ENCODE assay signal across 20 cellular contexts in genomic region chr4:38109896-38110295, GRCh38.
DNase-seq lines count a peak whose midpoint lies in the region; ATAC-seq and TF ChIP-seq lines count a peak whose summit lies in the region.
"Had no signal": no experiment of that assay in that cellular context is flagged by ENCODE, and none has a peak within 500 bp of the region (broad histone marks: within the 10 kb centered on the region; RNA-seq: fewer than 3 reads in every experiment).

No MANE protein-coding gene starts in this region.

- H3K4me1 Mint-ChIP-seq in activated CD4-positive, alpha-beta T cell treated with anti-CD3 and anti-CD28 coated beads, Interleukin-2, amount 10 ng/mL, durations not matched to agents 7 days and 5 days, result peaks cover 23% of the 10 kb centered on the region
- peaks cover 3% of the 10 kb centered on the region for H3K4me1 Mint-ChIP-seq in activated CD4-positive, alpha-beta T cell treated with anti-CD3 and anti-CD28 coated beads for 36 hours
- H3K4me1 Mint-ChIP-seq in type B pancreatic cell (ENCODE audit: unreplicated experiment), result peaks cover 60% of the 10 kb centered on the region

- H3K36me3 Mint-ChIP-seq in activated CD4-positive, alpha-beta T cell treated with anti-CD3 and anti-CD28 coated beads, Interleukin-2, amount 10 ng/mL, durations not matched to agents 7 days and 5 days (ENCODE audit: low read depth), result peaks cover 53% of the 10 kb centered on the region
- peaks cover 11% of the 10 kb centered on the region for H3K36me3 Mint-ChIP-seq in activated CD4-positive, alpha-beta T cell treated with anti-CD3 and anti-CD28 coated beads for 36 hours (ENCODE audit: low read depth)
- peaks cover 42% of the 10 kb centered on the region for H3K36me3 Mint-ChIP-seq in type B pancreatic cell

- intact Hi-C loops in activated CD4-positive, alpha-beta T cell treated with anti-CD3 and anti-CD28 coated beads for 36 hours (cut with DNase I, micrococcal nuclease), result no loop called here
- intact Hi-C loops in body of pancreas (cut with DNase I), result no loop called here
- intact Hi-C loops in mucosa of descending colon (cut with DNase I, micrococcal nuclease), result no loop called here

- H3K27ac Mint-ChIP-seq in activated CD4-positive, alpha-beta T cell treated with anti-CD3 and anti-CD28 coated beads, Interleukin-2, amount 10 ng/mL, durations not matched to agents 7 days and 5 days, result peak overlapping the region; percentile 62
- H3K27ac Mint-ChIP-seq in activated CD4-positive, alpha-beta T cell treated with anti-CD3 and anti-CD28 coated beads for 36 hours, result no peak overlapping the region
- H3K27ac Mint-ChIP-seq in type B pancreatic cell, result peak overlapping the region; percentile 81

- no peaks in the 10 kb centered on the region for H3K36me3 ChIP-seq in body of pancreas (replicated peaks in 1 of 2; ENCODE audit: insufficient read depth in 1 of 2, low read depth in 2 of 2)
- no peaks in the 10 kb centered on the region for H3K36me3 ChIP-seq in mucosa of descending colon (ENCODE audit: low read depth)

- no peaks in the 10 kb centered on the region for H3K9me3 ChIP-seq in body of pancreas
- no peaks in the 10 kb centered on the region for H3K9me3 ChIP-seq in mucosa of descending colon

- no peak for TF ChIP-seq POLR2A in body of pancreas (IDR thresholded peaks at IDR 0.05)

- no peaks in the 10 kb centered on the region for H3K27me3 ChIP-seq in body of pancreas

- H3K27me3 Mint-ChIP-seq in activated CD4-positive, alpha-beta T cell treated with anti-CD3 and anti-CD28 coated beads, Interleukin-2, amount 10 ng/mL, durations not matched to agents 7 days and 5 days, result no peaks in the 10 kb centered on the region
- H3K27me3 Mint-ChIP-seq in activated CD4-positive, alpha-beta T cell treated with anti-CD3 and anti-CD28 coated beads for 36 hours, result no peaks in the 10 kb centered on the region
- H3K27me3 Mint-ChIP-seq in type B pancreatic cell, result no peaks in the 10 kb centered on the region

- ATAC-seq in activated CD4-positive, alpha-beta T cell treated with anti-CD3 and anti-CD28 coated beads for 36 hours, result no peak
- peak; percentile 65 for ATAC-seq in body of pancreas
- ATAC-seq in mucosa of descending colon, result peak; percentile 71
- ATAC-seq in GM18861 (IDR thresholded peaks at IDR 0.05; ENCODE audit: unreplicated experiment), result no peak
- ATAC-seq: K562 had no signal

- H3K27ac ChIP-seq in body of pancreas, result peak overlapping the region in 2 of 4 donors; percentile 34 to 39
- H3K27ac ChIP-seq: PC-9 had no signal

- no peak overlapping the region for H3K4me3 Mint-ChIP-seq in activated CD4-positive, alpha-beta T cell treated with anti-CD3 and anti-CD28 coated beads, Interleukin-2, amount 10 ng/mL, durations not matched to agents 7 days and 5 days
- no peak overlapping the region for H3K4me3 Mint-ChIP-seq in activated CD4-positive, alpha-beta T cell treated with anti-CD3 and anti-CD28 coated beads for 36 hours
- H3K4me3 Mint-ChIP-seq in type B pancreatic cell, result peak overlapping the region; percentile 48
- H3K4me3 Mint-ChIP-seq: CD14-positive monocyte had no signal

- no peaks in the 10 kb centered on the region for H3K9me3 Mint-ChIP-seq in activated CD4-positive, alpha-beta T cell treated with anti-CD3 and anti-CD28 coated beads, Interleukin-2, amount 10 ng/mL, durations not matched to agents 7 days and 5 days
- H3K9me3 Mint-ChIP-seq in activated CD4-positive, alpha-beta T cell treated with anti-CD3 and anti-CD28 coated beads for 36 hours (ENCODE audit: low read depth), result no peaks in the 10 kb centered on the region
- no peaks in the 10 kb centered on the region for H3K9me3 Mint-ChIP-seq in type B pancreatic cell
- H3K9me3 Mint-ChIP-seq: CD14-positive monocyte had no signal

- CTCF ChIA-PET in activated CD4-positive, alpha-beta T cell treated with anti-CD3 and anti-CD28 coated beads, Interleukin-2, amount 10 ng/mL, durations not matched to agents 7 days and 5 days (lab: Charles Lee), result no interaction called here
- CTCF ChIA-PET in activated CD4-positive, alpha-beta T cell treated with anti-CD3 and anti-CD28 coated beads for 36 hours (lab: Charles Lee), result interaction anchor here (1.6 kb wide), 1 partner anchor 70 kb away, joined by 4 read pairs; no protein-coding TSS in a partner anchor

- no peak for DNase-seq in activated CD4-positive, alpha-beta T cell treated with anti-CD3 and anti-CD28 coated beads, Interleukin-2, amount 10 ng/mL, durations not matched to agents 7 days and 5 days
- DNase-seq in activated CD4-positive, alpha-beta T cell treated with anti-CD3 and anti-CD28 coated beads for 36 hours, result no peak
- DNase-seq in body of pancreas, result peak in 3 of 4 donors; percentile 46 to 69 (median 50)
- peak in 1 of 3 donors; percentile 52 for DNase-seq in mucosa of descending colon
- DNase-seq in type B pancreatic cell (ENCODE audit: extremely low spot score, unreplicated experiment), result no peak
- no peak for DNase-seq in dedifferentiated amniotic fluid mesenchymal stem cell (ENCODE audit: extremely low spot score)
- no peak for DNase-seq in amygdala (lab: John Stamatoyannopoulos, UW)
- DNase-seq: activated CD4-positive, alpha-beta T cell treated with anti-CD3 and anti-CD28 coated beads for 4 hours; activated CD8-positive, alpha-beta memory T cell treated with anti-CD3 and anti-CD28 coated beads, Interleukin-2, amount 50 U/mL, for 48 hours; activated naive CD4-positive, alpha-beta T cell treated with anti-CD3 and anti-CD28 coated beads, Interleukin-2, amount 50 U/mL, for 16 hours; effector CD8-positive, alpha-beta T cell; hippocampal formation; NCI-H1092; NCI-H510A; stimulated activated CD4-positive, alpha-beta T cell treated with anti-CD3 and anti-CD28 coated beads, Interleukin-12 subunit alpha, Interleukin-12 subunit beta, amount 100 ng/mL, for 4 hours; T1000 had no signal

- 27 to 31% methylated on average over 6 of the region's 6 CpGs for WGBS in body of pancreas, 2 donors

- H3K4me1 ChIP-seq in body of pancreas (peaks cover 21% of the 10 kb centered on the region), mucosa of descending colon (ENCODE audit: low read depth) (peaks cover 17% of the 10 kb centered on the region)

- H3K4me3 ChIP-seq in body of pancreas (no peak overlapping the region), mucosa of descending colon (no peak overlapping the region)
- H3K4me3 ChIP-seq: K562, PC-9 had no signal

- TF ChIP-seq CTCF in body of pancreas (IDR thresholded peaks at IDR 0.05), result no peak
- no peak for TF ChIP-seq CTCF in mucosa of descending colon (IDR thresholded peaks at IDR 0.05)
- TF ChIP-seq CTCF in type B pancreatic cell (conservative IDR thresholded peaks at IDR 0.05), result no peak

- POLR2A ChIA-PET in activated CD4-positive, alpha-beta T cell treated with anti-CD3 and anti-CD28 coated beads, Interleukin-2, amount 10 ng/mL, durations not matched to agents 7 days and 5 days (lab: Charles Lee), result no interaction called here
- POLR2A ChIA-PET in activated CD4-positive, alpha-beta T cell treated with anti-CD3 and anti-CD28 coated beads for 36 hours (lab: Charles Lee), result no interaction called here

Comparison
In these comparisons a context has a peak if more than half of its experiments do, and no peak if none do; other contexts are left out.
1. DNase-seq: peak in body of pancreas (3 of 4); none in activated CD4-positive, alpha-beta T cell treated with anti-CD3 and anti-CD28 coated beads, Interleukin-2, amount 10 ng/mL, durations not matched to agents 7 days and 5 days (single experiment), activated CD4-positive, alpha-beta T cell treated with anti-CD3 and anti-CD28 coated beads for 36 hours (single experiment), type B pancreatic cell (single experiment), dedifferentiated amniotic fluid mesenchymal stem cell (single experiment) and amygdala (0 of 56).
2. ATAC-seq: peak in body of pancreas (single experiment) and mucosa of descending colon (single experiment); none in activated CD4-positive, alpha-beta T cell treated with anti-CD3 and anti-CD28 coated beads for 36 hours (single experiment) and GM18861 (single experiment).